Comparison of ENCODE assay signal across 15 cellular contexts in genomic region chr10:72241853-72242252, GRCh38. TPM values are rescaled to one million over a fixed set of nuclear protein-coding genes. Genes with fewer than 3 reads are reported as not detected.
DNase-seq lines count a peak whose midpoint lies in the region; ATAC-seq, FAIRE-seq and TF ChIP-seq lines count a peak whose summit lies in the region.
"Had no signal": no experiment of that assay in that cellular context is flagged by ENCODE, and none has a peak within 500 bp of the region (broad histone marks: within the 10 kb centered on the region; RNA-seq: fewer than 3 reads in every experiment).

No MANE protein-coding gene starts in this region.

- no peaks in the 10 kb centered on the region for H3K9me3 Mint-ChIP-seq in GM23338
- no peaks in the 10 kb centered on the region for H3K9me3 Mint-ChIP-seq in activated B cell treated with CpG ODN at 0.5 μM for 24 hours

- H3K79me2 ChIP-seq in GM23338 (replicated peaks; ENCODE audit: insufficient read depth) (no peaks in the 10 kb centered on the region), HepG2 (ENCODE audit: insufficient read depth, low read length) (no peaks in the 10 kb centered on the region)

- H3K27ac ChIP-seq in GM23338 (ENCODE audit: low read depth), result no peak overlapping the region
- no peak overlapping the region for H3K27ac ChIP-seq in HepG2 (ENCODE audit: extremely low read length, insufficient read depth, low read length)
- peak overlapping the region; percentile 41 to 94 (median 86) for H3K27ac ChIP-seq in spleen
- H3K27ac ChIP-seq: GM23248 had no signal

- H3K4me1 ChIP-seq in GM23338 (ENCODE audit: insufficient read depth) (no peaks in the 10 kb centered on the region), HepG2 (ENCODE audit: insufficient read depth, low read length) (peaks cover 61% of the 10 kb centered on the region), spleen (peaks cover 40 to 84% (median 62%) of the 10 kb centered on the region in 6 donors)

- no peak for DNase-seq in GM23338 (ENCODE audit: low spot score)
- DNase-seq in activated B cell treated with CpG ODN at 0.5 μM for 24 hours, result no peak
- no peak for DNase-seq in HepG2 (ENCODE audit: low spot score)
- peak; percentile 31 for DNase-seq in spleen
- no peak for DNase-seq in NCI-H1092 treated with DMSO at 0.1 percent for 48 hours (lab: John Stamatoyannopoulos, UW)
- DNase-seq in RPMI8226, result no peak
- DNase-seq in NOMO-1 treated with dmso at 0.1 percent for 144 hours (lab: John Stamatoyannopoulos, UW; ENCODE audit: unreplicated experiment), result no peak
- DNase-seq in epidermal melanocyte (ENCODE audit: insufficient read length, low spot score), result no peak
- DNase-seq: activated gamma-delta T cell treated with Interleukin-2 at 50 U/mL for 16 hours; DMS 273 treated with DMSO at 0.1 percent for 48 hours; GM23248; stimulated activated CD4-positive, alpha-beta T cell treated with anti-CD3 and anti-CD28 coated beads, Interleukin-4, amount 100 ng/mL, for 4 hours; stimulated activated naive CD4-positive, alpha-beta T cell; T-helper 9 cell had no signal

- no peak overlapping the region for H3K4me3 ChIP-seq in GM23338
- no peak overlapping the region for H3K4me3 ChIP-seq in HepG2 (replicated peaks in 1 of 3; ENCODE audit: insufficient read depth in 1 of 3, low read depth in 2 of 3, low read length in 3 of 3)
- H3K4me3 ChIP-seq in spleen, result no peak overlapping the region
- H3K4me3 ChIP-seq: GM23248 had no signal

- POLR2A ChIA-PET in activated B cell treated with CpG ODN at 0.5 μM for 24 hours (lab: Charles Lee) (interaction anchor here (0.6 to 10.7 kb wide), 6 partner anchors 26 to 94 kb away, joined by 3 to 155 read pairs (median 6); partner anchors contain the start of genes ANAPC16, ASCC1 and DDIT4), HepG2 (lab: Yijun Ruan, JAX) (no interaction called here)

- 70% methylated on average over 4 of the region's 4 CpGs for WGBS in HepG2 (ENCODE audit: low lambda C conversion rate)
- 66 to 89% (median 83%) methylated on average over 4 of the region's 4 CpGs for WGBS in spleen, 5 donors

- no peak overlapping the region for H3K9ac ChIP-seq in HepG2 (ENCODE audit: insufficient read depth, low read depth, low read length)
- H3K9ac ChIP-seq: GM23248 had no signal

- TF ChIP-seq RAD21 in HepG2 (CRISPR knock-in tag; IDR thresholded peaks at IDR 0.05), result no peak

- H3K9me3 ChIP-seq in HepG2 (ENCODE audit: low read length), result no peaks in the 10 kb centered on the region
- no peaks in the 10 kb centered on the region for H3K9me3 ChIP-seq in spleen

- FAIRE-seq in HepG2 (lab: Jason Lieb, UNC), result no peak

- peaks cover 6% of the 10 kb centered on the region; the same call in 1 of the 2 replicates for H3K9me2 ChIP-seq in GM23338 (ENCODE audit: insufficient read depth)

- H3K4me1 Mint-ChIP-seq in GM23338, result peaks cover 14% of the 10 kb centered on the region
- H3K4me1 Mint-ChIP-seq in activated B cell treated with CpG ODN at 0.5 μM for 24 hours, result peaks cover 63% of the 10 kb centered on the region

- intact Hi-C loops in activated B cell treated with CpG ODN at 0.5 μM for 24 hours (cut with micrococcal nuclease) (no loop called here), HepG2 (cut with micrococcal nuclease; ENCODE audit: unreplicated experiment) (no loop called here), spleen (cut with DNase I; ENCODE audit: low total_unique reads) (no loop called here)

- TF ChIP-seq CTCF in GM23338 (conservative IDR thresholded peaks at IDR 0.05; ENCODE audit: low read depth in 2 of 2) (no peak), activated B cell treated with CpG ODN at 0.5 μM for 24 hours (IDR thresholded peaks at IDR 0.05) (no peak), HepG2 (CRISPR knock-in tag; IDR thresholded peaks at IDR 0.05) (no peak), spleen (IDR thresholded peaks at IDR 0.05 in 8 of 11, conservative IDR thresholded peaks at IDR 0.05 in 3 of 11) (no peak)

- H3K4me3 Mint-ChIP-seq in GM23338 (no peak overlapping the region), activated B cell treated with CpG ODN at 0.5 μM for 24 hours (no peak overlapping the region)
- H3K4me3 Mint-ChIP-seq: B cell had no signal

- BruUV-seq in HepG2 (replicated peaks; lab: Mats Ljungman, UMichigan), result no TSS peak

- H3K36me3 ChIP-seq in GM23338 (ENCODE audit: insufficient read depth), result no peaks in the 10 kb centered on the region
- no peaks in the 10 kb centered on the region for H3K36me3 ChIP-seq in HepG2 (replicated peaks in 1 of 2; ENCODE audit: control insufficient read depth in 1 of 2, insufficient read depth in 2 of 2, low read length in 2 of 2)
- peaks cover 0 to 21% (median 5%) of the 10 kb centered on the region in 6 donors for H3K36me3 ChIP-seq in spleen

- H3K36me3 Mint-ChIP-seq in GM23338 (ENCODE audit: low read depth), result peaks cover 2% of the 10 kb centered on the region; the same call in 2 of the 3 replicates
- H3K36me3 Mint-ChIP-seq in activated B cell treated with CpG ODN at 0.5 μM for 24 hours (ENCODE audit: low read depth), result peaks cover 15% of the 10 kb centered on the region

- ATAC-seq in GM23338 (no peak), activated B cell treated with CpG ODN at 0.5 μM for 24 hours (ENCODE audit: low read depth) (no peak), HepG2 (no peak)

- CTCF ChIA-PET in activated B cell treated with CpG ODN at 0.5 μM for 24 hours (lab: Charles Lee) (no interaction called here), HepG2 (lab: Yijun Ruan, JAX; ENCODE audit: low intra/inter-chr PET ratio, low total read pairs) (no interaction called here)

- H3F3A ChIP-seq in GM23338 (replicated peaks; ENCODE audit: low read depth), result peaks cover 4% of the 10 kb centered on the region; the same call in 1 of the 2 replicates

- H4K20me1 ChIP-seq in GM23338 (replicated peaks; ENCODE audit: insufficient read depth), result no peaks in the 10 kb centered on the region
- H4K20me1 ChIP-seq in HepG2 (ENCODE audit: insufficient read depth, low read length), result no peaks in the 10 kb centered on the region

- H3K4me2 ChIP-seq in GM23338, result no peak overlapping the region
- H3K4me2 ChIP-seq in HepG2 (ENCODE audit: low read depth, low read length), result no peak overlapping the region

- TF ChIP-seq POLR2A in HepG2 (IDR thresholded peaks at IDR 0.05; ENCODE audit: insufficient read depth in 1 of 2, low read depth in 2 of 2, low read length in 2 of 2) (no peak), spleen (IDR thresholded peaks at IDR 0.05) (no peak)

- H3K27me3 ChIP-seq in GM23338 (ENCODE audit: insufficient read depth) (no peaks in the 10 kb centered on the region), HepG2 (ENCODE audit: control insufficient read depth in 1 of 2, insufficient read depth in 2 of 2, low read length in 2 of 2) (no peaks in the 10 kb centered on the region), spleen (replicated peaks in 1 of 7) (no peaks in the 10 kb centered on the region)

- peaks cover 14% of the 10 kb centered on the region for H3K27me3 Mint-ChIP-seq in GM23338 (ENCODE audit: insufficient read depth, low read depth, poor library complexity)
- no peaks in the 10 kb centered on the region for H3K27me3 Mint-ChIP-seq in activated B cell treated with CpG ODN at 0.5 μM for 24 hours
- H3K27me3 Mint-ChIP-seq: B cell had no signal

- no peak for TF ChIP-seq EP300 in HepG2 (IDR thresholded peaks at IDR 0.05; ENCODE audit: low read depth in 2 of 2, low read length in 2 of 2)
- TF ChIP-seq EP300 in HepG2 (CRISPR knock-in tag; IDR thresholded peaks at IDR 0.05; ENCODE audit: borderline replicate concordance), result no peak

- in situ Hi-C loops in HepG2 (cut with HindIII; ENCODE audit: extremely low pct_ligation_motif_present, low pct_unique_long_range_greater_than_20kb), result no loop called here

- peak overlapping the region; percentile 59 for H2AFZ ChIP-seq in GM23338
- H2AFZ ChIP-seq in HepG2 (ENCODE audit: low read length), result no peak overlapping the region
- H2AFZ ChIP-seq: GM23248 had no signal

- H3K27ac Mint-ChIP-seq in GM23338 (no peak overlapping the region), activated B cell treated with CpG ODN at 0.5 μM for 24 hours (peak overlapping the region; percentile 46)

RNA-seq across cellular contexts. Expression of gene ASCC1, which starts 25.8 kb away (rescaled TPM):
- 30.3 and 37.2 TPM in 2 replicates for total RNA-seq in GM23338 (2014; rRNA removed; shearing (Covaris generic))
- polyA plus RNA-seq in GM23338 (2016; fragmentation: Nextera tagmentation; extraction: Ambion mirVana), result 13.5 and 13.7 TPM in 2 replicates
- total RNA-seq in activated B cell treated with CpG ODN at 0.5 μM for 24 hours, result 42.6 and 42.9 TPM in 2 replicates
- total RNA-seq in HepG2 (2016; rRNA removed; fragmentation: Illumina TruSeq; extraction: Trizol), result 30.1 and 51.0 TPM in 2 replicates
- 5.7 and 7.9 TPM in 2 replicates for total RNA-seq in HepG2 (2016; cell fraction: cytosol; rRNA removed; fragmentation: Illumina TruSeq; extraction: Trizol; ENCODE audit: low read depth)
- total RNA-seq in HepG2 (2016; cell fraction: insoluble cytoplasmic fraction; rRNA removed; fragmentation: Illumina TruSeq; extraction: Trizol), result 31.9 and 52.7 TPM in 2 replicates
- 8.5 and 11.2 TPM in 2 replicates for total RNA-seq in HepG2 (2016; cell fraction: membrane; rRNA removed; fragmentation: Illumina TruSeq; extraction: Trizol)
- total RNA-seq in HepG2 (2016; cell fraction: nucleus; rRNA removed; fragmentation: Illumina TruSeq; extraction: Trizol), result 19.7 and 20.4 TPM in 2 replicates
- 16.6 and 21.6 TPM in 2 replicates for polyA plus RNA-seq in HepG2 (2011; rRNA removed)
- 12.4 and 18.1 TPM in 2 replicates for polyA plus RNA-seq in HepG2 (2011; cell fraction: cytosol; rRNA removed)
- 7.4 and 10.0 TPM in 2 replicates for polyA plus RNA-seq in HepG2 (2011; cell fraction: nucleus; rRNA removed)
- 23.8 and 25.1 TPM in 2 replicates for polyA plus RNA-seq in HepG2 (2012)
- polyA plus RNA-seq in HepG2 (2016; cell fraction: cytosol; fragmentation: Illumina TruSeq; extraction: Trizol; ENCODE audit: low read depth), result 2.5 and 3.4 TPM in 2 replicates
- 47.4 and 47.8 TPM in 2 replicates for polyA plus RNA-seq in HepG2 (2016; cell fraction: insoluble cytoplasmic fraction; fragmentation: Illumina TruSeq; extraction: Trizol; ENCODE audit: low read depth)
- 5.9 and 6.9 TPM in 2 replicates for polyA plus RNA-seq in HepG2 (2016; cell fraction: membrane; fragmentation: Illumina TruSeq; extraction: Trizol; ENCODE audit: low read depth)
- polyA plus RNA-seq in HepG2 (2016; cell fraction: nucleus; fragmentation: Illumina TruSeq; extraction: Trizol; ENCODE audit: insufficient read depth, low read depth), result 22.3 and 27.0 TPM in 2 replicates
- 21.8 and 33.7 TPM in 2 replicates for polyA minus RNA-seq in HepG2 (2011; rRNA and poly(A)+ RNA removed; ENCODE audit: low replicate concordance)
- 16.5 and 21.2 TPM in 2 replicates for polyA minus RNA-seq in HepG2 (2011; cell fraction: cytosol; rRNA and poly(A)+ RNA removed)
- 25.8 and 32.3 TPM in 2 replicates for polyA minus RNA-seq in HepG2 (2011; cell fraction: nucleus; rRNA and poly(A)+ RNA removed)
- total RNA-seq in spleen, result 10 to 100 TPM; 23.7 to 41.7 (median 37.9) TPM
- polyA plus RNA-seq in spleen, result 10 to 100 TPM; 11.9 to 22.0 (median 18.4) TPM

RNA-seq across cellular contexts. Expression of gene ANAPC16, which starts 26.0 kb away (rescaled TPM):
- total RNA-seq in GM23338 (2014; rRNA removed; shearing (Covaris generic)), result 77.5 and 88.5 TPM in 2 replicates
- polyA plus RNA-seq in GM23338 (2016; fragmentation: Nextera tagmentation; extraction: Ambion mirVana) (116 and 126 TPM in 2 replicates), HepG2 (2011; rRNA removed) (70.4 and 89.4 TPM in 2 replicates), spleen (100 to 1,000 TPM; 182 to 239 (median 224) TPM)
- total RNA-seq in activated B cell treated with CpG ODN at 0.5 μM for 24 hours (128 and 137 TPM in 2 replicates), HepG2 (2016; rRNA removed; fragmentation: Illumina TruSeq; extraction: Trizol) (74.8 and 95.6 TPM in 2 replicates), spleen (100 to 1,000 TPM in 3 of 7 donors, 10 to 100 TPM in 4; 70.8 to 115 (median 97.2) TPM)
- 91.2 and 103 TPM in 2 replicates for total RNA-seq in HepG2 (2016; cell fraction: cytosol; rRNA removed; fragmentation: Illumina TruSeq; extraction: Trizol; ENCODE audit: low read depth)
- total RNA-seq in HepG2 (2016; cell fraction: insoluble cytoplasmic fraction; rRNA removed; fragmentation: Illumina TruSeq; extraction: Trizol), result 76.8 and 94.9 TPM in 2 replicates
- total RNA-seq in HepG2 (2016; cell fraction: membrane; rRNA removed; fragmentation: Illumina TruSeq; extraction: Trizol), result 149 and 166 TPM in 2 replicates
- total RNA-seq in HepG2 (2016; cell fraction: nucleus; rRNA removed; fragmentation: Illumina TruSeq; extraction: Trizol), result 25.8 and 31.4 TPM in 2 replicates
- 49.3 and 62.9 TPM in 2 replicates for polyA plus RNA-seq in HepG2 (2011; cell fraction: cytosol; rRNA removed)
- polyA plus RNA-seq in HepG2 (2011; cell fraction: nucleus; rRNA removed), result 10.9 and 14.2 TPM in 2 replicates
- 59.2 and 62.8 TPM in 2 replicates for polyA plus RNA-seq in HepG2 (2012)
- polyA plus RNA-seq in HepG2 (2016; cell fraction: cytosol; fragmentation: Illumina TruSeq; extraction: Trizol; ENCODE audit: low read depth), result 138 and 184 TPM in 2 replicates
- 106 and 114 TPM in 2 replicates for polyA plus RNA-seq in HepG2 (2016; cell fraction: insoluble cytoplasmic fraction; fragmentation: Illumina TruSeq; extraction: Trizol; ENCODE audit: low read depth)
- polyA plus RNA-seq in HepG2 (2016; cell fraction: membrane; fragmentation: Illumina TruSeq; extraction: Trizol; ENCODE audit: low read depth), result 159 and 184 TPM in 2 replicates
- 52.6 and 58.6 TPM in 2 replicates for polyA plus RNA-seq in HepG2 (2016; cell fraction: nucleus; fragmentation: Illumina TruSeq; extraction: Trizol; ENCODE audit: insufficient read depth, low read depth)
- polyA minus RNA-seq in HepG2 (2011; rRNA and poly(A)+ RNA removed; ENCODE audit: low replicate concordance), result 27.8 and 41.1 TPM in 2 replicates
- 13.3 and 15.2 TPM in 2 replicates for polyA minus RNA-seq in HepG2 (2011; cell fraction: cytosol; rRNA and poly(A)+ RNA removed)
- 9.3 and 13.2 TPM in 2 replicates for polyA minus RNA-seq in HepG2 (2011; cell fraction: nucleus; rRNA and poly(A)+ RNA removed)

RNA-seq across cellular contexts. Expression of gene DDIT4, which starts 31.9 kb away (rescaled TPM):
- 110 and 136 TPM in 2 replicates for total RNA-seq in GM23338 (2014; rRNA removed; shearing (Covaris generic))
- polyA plus RNA-seq in GM23338 (2016; fragmentation: Nextera tagmentation; extraction: Ambion mirVana) (108 and 114 TPM in 2 replicates), HepG2 (2011; rRNA removed) (40.7 and 78.9 TPM in 2 replicates), spleen (100 to 1,000 TPM in 2 of 3 donors, 10 to 100 TPM in 1; 99.3 to 247 (median 209) TPM)
- total RNA-seq in activated B cell treated with CpG ODN at 0.5 μM for 24 hours (175 and 180 TPM in 2 replicates), HepG2 (2016; rRNA removed; fragmentation: Illumina TruSeq; extraction: Trizol) (35.2 and 35.6 TPM in 2 replicates), spleen (100 to 1,000 TPM; 103 to 308 (median 249) TPM)
- total RNA-seq in HepG2 (2016; cell fraction: cytosol; rRNA removed; fragmentation: Illumina TruSeq; extraction: Trizol; ENCODE audit: low read depth), result 17.3 and 17.4 TPM in 2 replicates
- 35.9 and 37.2 TPM in 2 replicates for total RNA-seq in HepG2 (2016; cell fraction: insoluble cytoplasmic fraction; rRNA removed; fragmentation: Illumina TruSeq; extraction: Trizol)
- 34.5 and 35.2 TPM in 2 replicates for total RNA-seq in HepG2 (2016; cell fraction: membrane; rRNA removed; fragmentation: Illumina TruSeq; extraction: Trizol)
- total RNA-seq in HepG2 (2016; cell fraction: nucleus; rRNA removed; fragmentation: Illumina TruSeq; extraction: Trizol), result 19.2 and 19.4 TPM in 2 replicates
- 47.3 and 59.3 TPM in 2 replicates for polyA plus RNA-seq in HepG2 (2011; cell fraction: cytosol; rRNA removed)
- polyA plus RNA-seq in HepG2 (2011; cell fraction: nucleus; rRNA removed), result 73.1 and 98.3 TPM in 2 replicates
- 82.2 and 137 TPM in 2 replicates for polyA plus RNA-seq in HepG2 (2012)
- polyA plus RNA-seq in HepG2 (2016; cell fraction: cytosol; fragmentation: Illumina TruSeq; extraction: Trizol; ENCODE audit: low read depth), result 3.8 and 5.2 TPM in 2 replicates
- 24.9 and 26.7 TPM in 2 replicates for polyA plus RNA-seq in HepG2 (2016; cell fraction: insoluble cytoplasmic fraction; fragmentation: Illumina TruSeq; extraction: Trizol; ENCODE audit: low read depth)
- polyA plus RNA-seq in HepG2 (2016; cell fraction: membrane; fragmentation: Illumina TruSeq; extraction: Trizol; ENCODE audit: low read depth), result 8.1 and 8.4 TPM in 2 replicates
- polyA plus RNA-seq in HepG2 (2016; cell fraction: nucleus; fragmentation: Illumina TruSeq; extraction: Trizol; ENCODE audit: insufficient read depth, low read depth), result 27.3 and 28.4 TPM in 2 replicates
- 150 and 161 TPM in 2 replicates for polyA minus RNA-seq in HepG2 (2011; rRNA and poly(A)+ RNA removed; ENCODE audit: low replicate concordance)
- polyA minus RNA-seq in HepG2 (2011; cell fraction: cytosol; rRNA and poly(A)+ RNA removed), result 74.7 and 77.2 TPM in 2 replicates
- polyA minus RNA-seq in HepG2 (2011; cell fraction: nucleus; rRNA and poly(A)+ RNA removed), result 51.2 and 56.2 TPM in 2 replicates

Comparison
In these comparisons a context has a peak if more than half of its experiments do, and no peak if none do; other contexts are left out.
1. H3K27ac ChIP-seq: peak in spleen (8 of 8); none in GM23338 (single experiment) and HepG2 (single experiment).